8 cellular contexts compared by ENCODE assay signal in the genomic region with DNA sequence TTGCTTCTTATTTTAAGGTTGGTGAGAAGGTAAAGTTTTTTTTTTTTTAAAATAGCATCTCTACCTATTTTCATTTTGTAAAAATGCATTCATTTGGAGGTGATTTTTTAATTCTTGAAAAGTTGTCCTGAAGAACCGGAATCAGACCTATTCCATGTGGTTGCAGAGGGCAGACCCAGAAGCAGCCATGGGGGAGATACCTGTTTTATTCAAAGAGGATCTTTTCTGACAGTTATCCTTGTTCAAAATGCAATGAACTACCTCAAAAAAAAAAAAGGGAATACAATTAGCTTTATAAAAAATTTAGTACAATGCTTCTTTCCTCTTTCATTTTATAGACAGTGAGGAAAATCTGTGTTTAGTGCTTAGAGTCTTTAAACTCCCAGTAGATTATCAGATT. TPM values are rescaled to one million over a fixed set of nuclear protein-coding genes. Genes with fewer than 3 reads are reported as not detected.
DNase-seq lines count a peak whose midpoint lies in the region; ATAC-seq, FAIRE-seq and TF ChIP-seq lines count a peak whose summit lies in the region.

No MANE protein-coding gene starts in this region.

- H3K4me3 Mint-ChIP-seq in glutamatergic neuron (ENCODE audit: unreplicated experiment), result no peak overlapping the region

- H3K27me3 ChIP-seq in ectodermal cell (ENCODE audit: control insufficient read depth, insufficient read depth, low read length, poor library complexity, severe bottlenecking) (no peaks in the 10 kb centered on the region), neural cell (ENCODE audit: insufficient read depth, low read depth, low read length) (no peaks in the 10 kb centered on the region)

- H3K9me2 ChIP-seq in neural cell (ENCODE audit: insufficient read depth, low read length), result no peaks in the 10 kb centered on the region

- no peaks in the 10 kb centered on the region for H3K79me2 ChIP-seq in neural cell (replicated peaks; ENCODE audit: insufficient read depth, low read length)

- TF ChIP-seq RAD21 in A549 (conservative IDR thresholded peaks at IDR 0.05 in 1 of 2, IDR thresholded peaks at IDR 0.05 in 1 of 2) (no peak), neural cell (conservative IDR thresholded peaks at IDR 0.05) (no peak)

- TF ChIP-seq EP300 in A549 (IDR thresholded peaks at IDR 0.05), result no peak
- TF ChIP-seq EP300 in neural cell (conservative IDR thresholded peaks at IDR 0.05; ENCODE audit: poor library complexity, severe bottlenecking), result no peak

- CTCF ChIA-PET in A549 (lab: Yijun Ruan, JAX), result interaction anchor here (0.9 to 12.6 kb wide), 20 partner anchors 10 to 266 kb away, joined by 3 to 259 read pairs (median 8); a partner anchor contains a TSS

- H3F3A ChIP-seq in neural cell (ENCODE audit: insufficient read depth, low read length, poor library complexity, severe bottlenecking), result peaks cover 10% of the 10 kb centered on the region

- no peak overlapping the region for H3K27ac Mint-ChIP-seq in glutamatergic neuron (ENCODE audit: unreplicated experiment)

- H3K36me3 ChIP-seq in ectodermal cell (ENCODE audit: control insufficient read depth, insufficient read depth, low read length), result no peaks in the 10 kb centered on the region
- H3K36me3 ChIP-seq in neural cell (ENCODE audit: insufficient read depth, low read length), result no peaks in the 10 kb centered on the region

- H2AFZ ChIP-seq in neural cell (ENCODE audit: low read depth, low read length), result peak overlapping the region; percentile 46

- H3K27me3 Mint-ChIP-seq in glutamatergic neuron (ENCODE audit: unreplicated experiment), result peaks cover 17% of the 10 kb centered on the region

- 70% methylated on average over 1 of the region's 1 CpG for WGBS in A549 (ENCODE audit: missing lambda C conversion rate)
- WGBS in ectodermal cell, 2 experiments, result 96 to 100% methylated on average over 1 of the region's 1 CpG

- H3K4me3 ChIP-seq in A549 (peak overlapping the region; percentile 59), ectodermal cell (ENCODE audit: insufficient read depth, low read depth, low read length) (peak overlapping the region; percentile 64), neural cell (ENCODE audit: low read length) (peak overlapping the region; percentile 88)
- H3K4me3 ChIP-seq in Jurkat, Clone E6-1 (ENCODE audit: low read length), result peak overlapping the region; percentile 99

- H3K4me2 ChIP-seq in A549, result peak overlapping the region; percentile 73
- H3K4me2 ChIP-seq in neural cell (ENCODE audit: low read length), result peak overlapping the region; percentile 53

- H3K4me1 ChIP-seq in A549 (peaks cover 20% of the 10 kb centered on the region), ectodermal cell (ENCODE audit: control insufficient read depth, insufficient read depth, low read length) (no peaks in the 10 kb centered on the region)

- H3K27ac ChIP-seq in A549 (peak overlapping the region; percentile 88 to 96), ectodermal cell (ENCODE audit: insufficient read depth, low read depth, low read length, poor library complexity, severe bottlenecking) (peak overlapping the region; percentile 97), neural cell (ENCODE audit: low read length) (peak overlapping the region; percentile 98)

- no peak for FAIRE-seq in A549 (lab: Jason Lieb, UNC)

- TF ChIP-seq CTCF in A549 (IDR thresholded peaks at IDR 0.05), result no peak
- TF ChIP-seq CTCF in neural cell (IDR thresholded peaks at IDR 0.05; ENCODE audit: poor library complexity, severe bottlenecking), result no peak
- no peak for TF ChIP-seq CTCF in glutamatergic neuron (IDR thresholded peaks at IDR 0.05; ENCODE audit: partially characterized antibody, unreplicated experiment)

- DNase-seq in A549 (ENCODE audit: low read depth in 1 of 2, low spot score in 1 of 2) (no peak), glutamatergic neuron (no peak), KG1 (lab: John Stamatoyannopoulos, UW) (no peak)
- no peak for DNase-seq in Jurkat, Clone E6-1 (ENCODE audit: low read depth, low spot score)
- DNase-seq in effector CD8-positive, alpha-beta T cell (lab: John Stamatoyannopoulos, UW), result no peak

- no peak for TF ChIP-seq POLR2A in A549 (IDR thresholded peaks at IDR 0.05; ENCODE audit: low read length)

- no peaks in the 10 kb centered on the region for H4K20me1 ChIP-seq in neural cell (ENCODE audit: insufficient read depth)

- H3K36me3 Mint-ChIP-seq in glutamatergic neuron (ENCODE audit: unreplicated experiment), result no peaks in the 10 kb centered on the region

- POLR2A ChIA-PET in A549 (lab: Yijun Ruan, JAX), result interaction anchor here (2.4 to 3.3 kb wide), 2 partner anchors 8 to 256 kb away, joined by 19 to 38 read pairs; a partner anchor contains a TSS

- peak overlapping the region; percentile 76 for H3K9ac ChIP-seq in neural cell (ENCODE audit: low read length)

- H3K9me3 Mint-ChIP-seq in glutamatergic neuron (ENCODE audit: unreplicated experiment), result peaks cover 17% of the 10 kb centered on the region

- H3K4me1 Mint-ChIP-seq in glutamatergic neuron (ENCODE audit: low read depth, unreplicated experiment), result peaks cover 1% of the 10 kb centered on the region

- ATAC-seq in A549, result no peak
- no peak for ATAC-seq in HG02970 (IDR thresholded peaks at IDR 0.05; ENCODE audit: low FRiP score, unreplicated experiment)

- H3K9me3 ChIP-seq in A549 (no peaks in the 10 kb centered on the region), ectodermal cell (ENCODE audit: control insufficient read depth, low read length) (no peaks in the 10 kb centered on the region), neural cell (ENCODE audit: low read length) (no peaks in the 10 kb centered on the region)

TF ChIP-seq in A549, 52 proteins besides CTCF, POLR2A, EP300 and RAD21 (continues in another document):
- TF ChIP-seq EHMT2 (IDR thresholded peaks at IDR 0.05; ENCODE audit: low read depth) (no peak), MYC (IDR thresholded peaks at IDR 0.05; ENCODE audit: borderline replicate concordance, low read length) (no peak), CBX2 (IDR thresholded peaks at IDR 0.05; ENCODE audit: borderline replicate concordance, low read depth) (no peak), NR3C1 (IDR thresholded peaks at IDR 0.05) (no peak), HDAC2 (IDR thresholded peaks at IDR 0.05) (no peak), POLR2AphosphoS2 (conservative IDR thresholded peaks at IDR 0.05; ENCODE audit: low read length) (no peak), CHD4 (IDR thresholded peaks at IDR 0.05; ENCODE audit: borderline replicate concordance) (no peak)
- TF ChIP-seq, protein P1, sequence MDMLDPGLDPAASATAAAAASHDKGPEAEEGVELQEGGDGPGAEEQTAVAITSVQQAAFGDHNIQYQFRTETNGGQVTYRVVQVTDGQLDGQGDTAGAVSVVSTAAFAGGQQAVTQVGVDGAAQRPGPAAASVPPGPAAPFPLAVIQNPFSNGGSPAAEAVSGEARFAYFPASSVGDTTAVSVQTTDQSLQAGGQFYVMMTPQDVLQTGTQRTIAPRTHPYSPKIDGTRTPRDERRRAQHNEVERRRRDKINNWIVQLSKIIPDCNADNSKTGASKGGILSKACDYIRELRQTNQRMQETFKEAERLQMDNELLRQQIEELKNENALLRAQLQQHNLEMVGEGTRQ (IDR thresholded peaks at IDR 0.05), result no peak

TF ChIP-seq in neural cell, 6 proteins besides CTCF, POLR2A, EP300 and RAD21:
- no peak for TF ChIP-seq TAF1 (IDR thresholded peaks at IDR 0.05; ENCODE audit: low read depth)

RNA-seq across cellular contexts. Expression of a gene that starts 8.4 kb away (rescaled TPM):
- polyA plus RNA-seq in A549 (2011; rRNA removed) (58.8 and 59.6 TPM in 2 replicates), A549 (2017; fragmentation: RNase III; extraction: RNeasy Plus Mini Kit Qiagen cat#74134 plus additional on column Dnase treatment) (57.0 to 60.3 TPM (median 58.3 TPM) in 3 replicates), neural cell (91.0 and 113 TPM in 2 replicates)
- 8.0 and 12.1 TPM in 2 replicates for polyA plus RNA-seq in A549 (2012; cell fraction: cytosol; rRNA removed)
- 10.0 and 13.7 TPM in 2 replicates for polyA plus RNA-seq in A549 (2012; cell fraction: nucleus; rRNA removed)
- 64.6 and 73.3 TPM in 2 replicates for polyA minus RNA-seq in A549 (2011; rRNA and poly(A)+ RNA removed)
- polyA plus RNA-seq in Jurkat, Clone E6-1 (2012; ENCODE audit: insufficient read depth, insufficient read length), result 29.2 TPM
- polyA plus RNA-seq in ectodermal cell (2013, experiment 1 of 4), result 56.0 TPM
- 58.8 TPM for polyA plus RNA-seq in ectodermal cell (2013, experiment 2 of 4)
- 48.3 TPM for polyA plus RNA-seq in ectodermal cell (2013, experiment 3 of 4)
- 55.5 TPM for polyA plus RNA-seq in ectodermal cell (2013, experiment 4 of 4)
- 154 and 193 TPM in 2 replicates for polyA minus RNA-seq in neural cell
- total RNA-seq in glutamatergic neuron (ENCODE audit: unreplicated experiment), result 78.8 TPM

RNA-seq across cellular contexts. Expression of a gene that starts 31.9 kb away (rescaled TPM):
- polyA plus RNA-seq in A549 (2011; rRNA removed) (29.8 and 33.3 TPM in 2 replicates), A549 (2017; fragmentation: RNase III; extraction: RNeasy Plus Mini Kit Qiagen cat#74134 plus additional on column Dnase treatment) (47.7 to 54.8 TPM (median 51.0 TPM) in 3 replicates), neural cell (23.0 and 24.1 TPM in 2 replicates)
- polyA plus RNA-seq in A549 (2012; cell fraction: cytosol; rRNA removed), result 39.6 and 44.8 TPM in 2 replicates
- polyA plus RNA-seq in A549 (2012; cell fraction: nucleus; rRNA removed), result 25.8 and 26.2 TPM in 2 replicates
- polyA minus RNA-seq in A549 (2011; rRNA and poly(A)+ RNA removed), result 23.4 and 24.2 TPM in 2 replicates
- 29.5 TPM for polyA plus RNA-seq in Jurkat, Clone E6-1 (2012; ENCODE audit: insufficient read depth, insufficient read length)
- 58.3 TPM for polyA plus RNA-seq in ectodermal cell (2013, experiment 1 of 4)
- polyA plus RNA-seq in ectodermal cell (2013, experiment 2 of 4), result 62.3 TPM
- 43.1 TPM for polyA plus RNA-seq in ectodermal cell (2013, experiment 3 of 4)
- 42.4 TPM for polyA plus RNA-seq in ectodermal cell (2013, experiment 4 of 4)
- 48.7 and 49.7 TPM in 2 replicates for polyA minus RNA-seq in neural cell
- total RNA-seq in glutamatergic neuron (ENCODE audit: unreplicated experiment), result 38.8 TPM
